ENCODE assay signal across 15 cellular contexts in the genomic region with DNA sequence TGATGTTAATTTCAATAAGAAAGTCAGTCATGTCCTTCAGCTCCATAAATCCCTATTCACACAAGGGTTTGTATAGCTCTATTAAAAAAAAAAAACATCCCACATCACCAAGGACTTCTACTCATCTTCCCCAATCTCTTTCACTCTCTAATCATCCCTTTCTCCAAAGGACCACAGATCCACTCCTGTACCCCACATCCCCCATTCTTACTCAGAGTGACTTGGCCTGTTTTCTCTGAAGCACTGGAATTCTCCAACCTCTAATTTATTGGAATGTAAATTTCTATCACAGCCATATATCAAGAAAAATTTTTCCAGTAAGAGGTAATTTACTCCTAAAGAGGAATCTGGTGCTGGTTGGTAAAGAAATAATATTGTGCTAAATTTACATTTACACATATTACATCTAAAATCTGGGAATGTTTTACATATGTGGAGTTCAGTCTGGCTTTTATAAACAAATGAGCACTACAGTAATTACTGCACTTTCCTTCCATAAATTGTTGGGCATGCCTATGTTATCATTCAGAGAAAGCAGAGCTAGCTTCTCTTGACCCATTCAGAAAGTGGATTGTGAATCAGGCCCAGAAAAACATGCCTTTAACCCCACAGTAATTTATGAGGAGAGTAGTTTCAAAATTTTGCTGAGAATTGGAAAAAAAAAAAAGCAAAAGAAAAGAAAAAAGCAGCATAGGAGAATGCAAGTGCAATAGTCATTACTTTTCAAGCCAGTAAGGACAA.
DNase-seq lines count a peak whose midpoint lies in the region; ATAC-seq and TF ChIP-seq lines count a peak whose summit lies in the region.
"Had no signal": no experiment of that assay in that cellular context is flagged by ENCODE, and none has a peak within 500 bp of the region (broad histone marks: within the 10 kb centered on the region; RNA-seq: fewer than 3 reads in every experiment).

No MANE protein-coding gene starts in this region.

- intact Hi-C loops in Right ventricle myocardium inferior (cut with DNase I) = no loop called here

- ATAC-seq in SK-N-SH treated with all-trans-retinoic acid at 6 μM for 48 hours (peak; percentile 42; the same call in 2 of the 3 replicates), GM19467 (IDR thresholded peaks at IDR 0.05; ENCODE audit: unreplicated experiment) (no peak), Right ventricle myocardium inferior (no peak)
- no peak for ATAC-seq in activated CD4-positive, CD25-positive, alpha-beta regulatory T cell treated with anti-CD3 and anti-CD28 coated beads, Interleukin-2, amount 50 U/mL, for 24 hours
- no peak for ATAC-seq in stimulated activated naive CD8-positive, alpha-beta T cell treated with anti-CD3 and anti-CD28 coated beads, Interleukin-15, Interleukin-2, amounts not matched to agents 100 U/mL and 50 U/mL, for 24 hours
- ATAC-seq: HepG2 had no signal

- DNase-seq in EL (peak; percentile 42), fibroblast of peridontal ligament (ENCODE audit: extremely low read depth) (peak; percentile 97), Right ventricle myocardium inferior (ENCODE audit: missing footprints) (no peak)
- no peak for DNase-seq in stimulated activated naive CD8-positive, alpha-beta T cell treated with anti-CD3 and anti-CD28 coated beads, Interleukin-15, Interleukin-2, amounts not matched to agents 100 U/mL and 50 U/mL, for 24 hours
- DNase-seq: Calu3; CD4-positive, alpha-beta T cell; DMS79; GF-D8; MG63; NCI-H1105 treated with DMSO at 0.1 percent for 48 hours; NCI-H187 had no signal

TF ChIP-seq in SK-N-SH treated with all-trans-retinoic acid at 6 μM for 48 hours, 23 proteins besides CTCF, POLR2A, EP300 and RAD21:
- TF ChIP-seq OSR1 (CRISPR knock-in tag; IDR thresholded peaks at IDR 0.05) (no peak), ZNF565 (CRISPR knock-in tag; conservative IDR thresholded peaks at IDR 0.05; ENCODE audit: low read depth) (no peak), ISL1 (CRISPR knock-in tag; IDR thresholded peaks at IDR 0.05) (peak; percentile 38; the same call in 1 of the 2 replicates), PPARA (CRISPR knock-in tag; IDR thresholded peaks at IDR 0.05; ENCODE audit: borderline replicate concordance) (no peak)

Comparison
In these comparisons a context has a peak if more than half of its experiments do, and no peak if none do; other contexts are left out.
1. DNase-seq: peak in EL (single experiment) and fibroblast of peridontal ligament (single experiment); none in stimulated activated naive CD8-positive, alpha-beta T cell treated with anti-CD3 and anti-CD28 coated beads, Interleukin-15, Interleukin-2, amounts not matched to agents 100 U/mL and 50 U/mL, for 24 hours (single experiment) and Right ventricle myocardium inferior (single experiment).